16 cellular contexts compared by ENCODE assay signal in genomic region chr12:106141452-106141851, GRCh38. TPM values are rescaled to one million over a fixed set of nuclear protein-coding genes. Genes with fewer than 3 reads are reported as not detected.
DNase-seq lines count a peak whose midpoint lies in the region; ATAC-seq and TF ChIP-seq lines count a peak whose summit lies in the region.
"Had no signal": no experiment of that assay in that cellular context is flagged by ENCODE, and none has a peak within 500 bp of the region (broad histone marks: within the 10 kb centered on the region; RNA-seq: fewer than 3 reads in every experiment).

No MANE protein-coding gene starts in this region.

- TF ChIP-seq CTCF in endothelial cell (IDR thresholded peaks at IDR 0.05; ENCODE audit: unreplicated experiment) (no peak), nephron progenitor cell (IDR thresholded peaks at IDR 0.05) (no peak)

- H3K27me3 Mint-ChIP-seq in endothelial cell (ENCODE audit: unreplicated experiment), result peaks cover 10% of the 10 kb centered on the region
- H3K27me3 Mint-ChIP-seq in nephron progenitor cell (ENCODE audit: low read depth, poor library complexity), result peaks cover 7% of the 10 kb centered on the region

- H3K36me3 Mint-ChIP-seq in endothelial cell (ENCODE audit: low read depth, unreplicated experiment), result peaks cover 9% of the 10 kb centered on the region
- H3K36me3 Mint-ChIP-seq in nephron progenitor cell (ENCODE audit: low read depth), result no peaks in the 10 kb centered on the region

- intact Hi-C loops in Right ventricle myocardium superior (cut with DNase I), result no loop called here
- intact Hi-C loops in left cardiac atrium (cut with DNase I), result loop anchor here in 1 of 2 donors (10.0 kb wide), 1 partner anchor 203 kb away; no protein-coding TSS in a partner anchor

- DNase-seq in Right ventricle myocardium superior (no peak), left cardiac atrium (no peak), endothelial cell (ENCODE audit: low spot score) (no peak), nephron progenitor cell (no peak), SHP77 (lab: John Stamatoyannopoulos, UW) (no peak), HK-2 (ENCODE audit: unreplicated experiment) (no peak), C1 segment of cervical spinal cord (lab: John Stamatoyannopoulos, UW) (no peak)
- no peak for DNase-seq in stimulated activated CD4-positive, alpha-beta T cell treated with anti-CD3 and anti-CD28 coated beads, Interleukin-4, amount 100 ng/mL, for 24 hours
- DNase-seq: activated gamma-delta T cell treated with Interleukin-2 at 50 U/mL for 16 hours, GDM1, mesenchymal stem cell, NCI-H1105 treated with DMSO at 0.1 percent for 48 hours, NCI-H226, posterior cingulate gyrus, tibial artery had no signal

- H3K27ac Mint-ChIP-seq in endothelial cell (ENCODE audit: unreplicated experiment) (peak overlapping the region; percentile 16), nephron progenitor cell (peak overlapping the region; percentile 73)

- peaks cover 40% of the 10 kb centered on the region for H3K4me1 Mint-ChIP-seq in endothelial cell (ENCODE audit: unreplicated experiment)
- H3K4me1 Mint-ChIP-seq in nephron progenitor cell, result peaks cover 76% of the 10 kb centered on the region

- H3K4me3 Mint-ChIP-seq in endothelial cell (ENCODE audit: unreplicated experiment) (peak overlapping the region; percentile 51), nephron progenitor cell (peak overlapping the region; percentile 77)

- ATAC-seq in Right ventricle myocardium superior (ENCODE audit: poor library complexity), result peak; percentile 24
- no peak for ATAC-seq in left cardiac atrium
- ATAC-seq: K562 had no signal

- H3K9me3 Mint-ChIP-seq in endothelial cell (ENCODE audit: unreplicated experiment), result no peaks in the 10 kb centered on the region
- H3K9me3 Mint-ChIP-seq in nephron progenitor cell, result no peaks in the 10 kb centered on the region

RNA-seq across cellular contexts. Expression of gene NUAK1, which starts 2.7 kb away (rescaled TPM):
- total RNA-seq in Right ventricle myocardium superior, result 33.6 TPM
- 10 to 100 TPM; 20.4 to 40.1 TPM for total RNA-seq in left cardiac atrium
- 16.6 TPM for total RNA-seq in endothelial cell (ENCODE audit: unreplicated experiment)
